Comparison of ENCODE assay signal across 9 cellular contexts in the genomic region with DNA sequence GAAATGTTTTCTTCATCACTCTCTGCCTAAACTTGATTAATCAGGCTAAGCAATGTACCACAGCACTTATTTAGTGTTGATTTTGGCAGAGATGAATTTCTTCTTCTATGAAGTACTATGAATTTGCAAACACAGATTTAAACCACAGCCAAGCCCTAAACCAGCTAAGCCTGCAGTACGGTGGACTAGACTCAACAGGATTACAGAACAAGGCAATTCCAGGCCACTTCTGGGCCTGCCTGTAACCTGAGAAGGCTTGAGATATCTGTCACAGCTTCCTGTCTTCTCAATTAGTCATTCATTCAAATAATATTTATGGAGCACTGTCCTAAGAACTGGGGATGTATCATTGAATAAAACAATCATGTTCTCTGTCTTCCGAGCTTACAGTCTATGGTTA. TPM values are rescaled to one million over a fixed set of nuclear protein-coding genes. Genes with fewer than 3 reads are reported as not detected.
DNase-seq lines count a peak whose midpoint lies in the region; ATAC-seq and TF ChIP-seq lines count a peak whose summit lies in the region.
"Had no signal": no experiment of that assay in that cellular context is flagged by ENCODE, and none has a peak within 500 bp of the region (broad histone marks: within the 10 kb centered on the region; RNA-seq: fewer than 3 reads in every experiment).

No MANE protein-coding gene starts in this region.

- H4K8ac ChIP-seq in trophoblast cell (ENCODE audit: low read depth, low read length) = no peak overlapping the region

- H3K36me3 Mint-ChIP-seq in activated CD8-positive, alpha-beta T cell treated with anti-CD3 and anti-CD28 coated beads for 36 hours (ENCODE audit: low read depth) = no peaks in the 10 kb centered on the region
- no peaks in the 10 kb centered on the region for H3K36me3 Mint-ChIP-seq in activated CD4-positive, alpha-beta T cell treated with anti-CD3 and anti-CD28 coated beads, Interleukin-2, amount 10 ng/mL, durations not matched to agents 7 days and 5 days (ENCODE audit: low read depth)

- H3K9me3 ChIP-seq in trophoblast cell (ENCODE audit: insufficient read depth, low read depth, low read length) = no peaks in the 10 kb centered on the region

- no peaks in the 10 kb centered on the region for H3K27me3 ChIP-seq in trophoblast cell (ENCODE audit: insufficient read depth, low read length)

- no peak overlapping the region for H4K12ac ChIP-seq in trophoblast cell (ENCODE audit: low read depth, low read length)

- H3K4ac ChIP-seq in trophoblast cell (ENCODE audit: low read depth, low read length) = no peak overlapping the region

- WGBS in trophoblast cell (ENCODE audit: extremely low coverage, insufficient coverage, insufficient read length) = no CpG with 5 or more reads among the region's 2 CpGs

- H2BK5ac ChIP-seq in trophoblast cell (ENCODE audit: low read depth, low read length, poor library complexity) = no peak overlapping the region

- CTCF ChIA-PET in activated CD8-positive, alpha-beta T cell treated with anti-CD3 and anti-CD28 coated beads for 36 hours (lab: Charles Lee) = interaction anchor here (0.9 to 1.1 kb wide), 3 partner anchors 23 to 58 kb away, joined by 3 read pairs; no protein-coding TSS in a partner anchor
- CTCF ChIA-PET in activated CD4-positive, alpha-beta T cell treated with anti-CD3 and anti-CD28 coated beads, Interleukin-2, amount 10 ng/mL, durations not matched to agents 7 days and 5 days (lab: Charles Lee) = no interaction called here

- no peak overlapping the region for H2BK120ac ChIP-seq in trophoblast cell (ENCODE audit: insufficient read depth, low read length, poor library complexity)

- no peak for ATAC-seq in activated CD8-positive, alpha-beta T cell treated with anti-CD3 and anti-CD28 coated beads for 36 hours
- ATAC-seq in GM19023 (IDR thresholded peaks at IDR 0.05; ENCODE audit: unreplicated experiment) (no peak), HG02884 (IDR thresholded peaks at IDR 0.05; ENCODE audit: unreplicated experiment) (no peak)
- ATAC-seq: activated T-cell treated with anti-CD3 and anti-CD28 coated beads, Interleukin-2, amount 50 U/mL, for 4 hours had no signal

- no peak overlapping the region for H3K9ac ChIP-seq in trophoblast cell (ENCODE audit: low read length)

- no peak overlapping the region for H3K14ac ChIP-seq in trophoblast cell (ENCODE audit: low read length)

- peak; percentile 72 for DNase-seq in GM04504 (ENCODE audit: low read depth)
- peak; percentile 36 for DNase-seq in NCI-H524 treated with DMSO at 0.1 percent for 48 hours (lab: John Stamatoyannopoulos, UW)
- peak; percentile 97 for DNase-seq in choroid plexus epithelial cell (ENCODE audit: low read depth)
- peak in 1 of 2 donors; percentile 4 for DNase-seq in trophoblast cell
- no peak for DNase-seq in activated CD8-positive, alpha-beta T cell treated with anti-CD3 and anti-CD28 coated beads for 36 hours
- no peak for DNase-seq in activated CD4-positive, alpha-beta T cell treated with anti-CD3 and anti-CD28 coated beads, Interleukin-2, amount 10 ng/mL, durations not matched to agents 7 days and 5 days
- DNase-seq: activated T-cell treated with anti-CD3 and anti-CD28 coated beads, Interleukin-2, amount 50 U/mL, for 4 hours had no signal

- no peak overlapping the region for H4K91ac ChIP-seq in trophoblast cell (ENCODE audit: low read depth, low read length)

- H3K27ac Mint-ChIP-seq in activated CD8-positive, alpha-beta T cell treated with anti-CD3 and anti-CD28 coated beads for 36 hours = no peak overlapping the region
- H3K27ac Mint-ChIP-seq in activated CD4-positive, alpha-beta T cell treated with anti-CD3 and anti-CD28 coated beads, Interleukin-2, amount 10 ng/mL, durations not matched to agents 7 days and 5 days = no peak overlapping the region

- no peaks in the 10 kb centered on the region for H3K36me3 ChIP-seq in trophoblast cell (ENCODE audit: control insufficient read depth in 1 of 2, insufficient read depth in 2 of 2, low read length in 2 of 2)

- no peak for TF ChIP-seq CTCF in choroid plexus epithelial cell (conservative IDR thresholded peaks at IDR 0.05; ENCODE audit: low read depth, low read length)
- TF ChIP-seq CTCF in activated CD8-positive, alpha-beta T cell treated with anti-CD3 and anti-CD28 coated beads for 36 hours (IDR thresholded peaks at IDR 0.05) = no peak

- H2AFZ ChIP-seq in trophoblast cell (ENCODE audit: insufficient read depth, low read length, poor library complexity) = no peak overlapping the region

- no peaks in the 10 kb centered on the region for H3K79me2 ChIP-seq in trophoblast cell (ENCODE audit: control insufficient read depth, insufficient read depth, low read length, poor library complexity)

- peaks cover 3% of the 10 kb centered on the region for H3K27me3 Mint-ChIP-seq in activated CD8-positive, alpha-beta T cell treated with anti-CD3 and anti-CD28 coated beads for 36 hours
- peaks cover 11% of the 10 kb centered on the region for H3K27me3 Mint-ChIP-seq in activated CD4-positive, alpha-beta T cell treated with anti-CD3 and anti-CD28 coated beads, Interleukin-2, amount 10 ng/mL, durations not matched to agents 7 days and 5 days

- H2AK5ac ChIP-seq in trophoblast cell (ENCODE audit: low read length) = no peak overlapping the region

- H3K4me1 Mint-ChIP-seq in activated CD8-positive, alpha-beta T cell treated with anti-CD3 and anti-CD28 coated beads for 36 hours (ENCODE audit: low read depth) = peaks cover 5% of the 10 kb centered on the region
- H3K4me1 Mint-ChIP-seq in activated CD4-positive, alpha-beta T cell treated with anti-CD3 and anti-CD28 coated beads, Interleukin-2, amount 10 ng/mL, durations not matched to agents 7 days and 5 days = peaks cover 10% of the 10 kb centered on the region

- H3K9me3 Mint-ChIP-seq in activated CD8-positive, alpha-beta T cell treated with anti-CD3 and anti-CD28 coated beads for 36 hours = no peaks in the 10 kb centered on the region
- H3K9me3 Mint-ChIP-seq in activated CD4-positive, alpha-beta T cell treated with anti-CD3 and anti-CD28 coated beads, Interleukin-2, amount 10 ng/mL, durations not matched to agents 7 days and 5 days = no peaks in the 10 kb centered on the region
- H3K9me3 Mint-ChIP-seq: activated T-cell treated with anti-CD3 and anti-CD28 coated beads, Interleukin-2, amount 50 U/mL, for 4 hours had no signal

- H3K79me1 ChIP-seq in trophoblast cell (ENCODE audit: low read length) = peaks cover 2% of the 10 kb centered on the region

- no peak overlapping the region for H3K4me2 ChIP-seq in trophoblast cell (ENCODE audit: low read length)

- no peak overlapping the region for H3K4me3 Mint-ChIP-seq in activated CD8-positive, alpha-beta T cell treated with anti-CD3 and anti-CD28 coated beads for 36 hours
- H3K4me3 Mint-ChIP-seq in activated CD4-positive, alpha-beta T cell treated with anti-CD3 and anti-CD28 coated beads, Interleukin-2, amount 10 ng/mL, durations not matched to agents 7 days and 5 days = no peak overlapping the region
- H3K4me3 Mint-ChIP-seq: activated T-cell treated with anti-CD3 and anti-CD28 coated beads, Interleukin-2, amount 50 U/mL, for 4 hours had no signal

- H3K4me1 ChIP-seq in trophoblast cell (ENCODE audit: control insufficient read depth in 1 of 2, insufficient read depth in 2 of 2, low read length in 2 of 2) = peaks cover 8 to 9% of the 10 kb centered on the region in 2 experiments

- H3K4me3 ChIP-seq in choroid plexus epithelial cell (ENCODE audit: low read depth, low read length) (no peak overlapping the region), trophoblast cell (ENCODE audit: low read depth, low read length) (no peak overlapping the region)

- H3K23ac ChIP-seq in trophoblast cell (ENCODE audit: low read length) = no peak overlapping the region

- POLR2A ChIA-PET in activated CD8-positive, alpha-beta T cell treated with anti-CD3 and anti-CD28 coated beads for 36 hours (lab: Charles Lee) = no interaction called here
- POLR2A ChIA-PET in activated CD4-positive, alpha-beta T cell treated with anti-CD3 and anti-CD28 coated beads, Interleukin-2, amount 10 ng/mL, durations not matched to agents 7 days and 5 days (lab: Charles Lee) = no interaction called here

- peak overlapping the region; percentile 61 for H3K27ac ChIP-seq in trophoblast cell (ENCODE audit: low read depth, low read length)

- no peak overlapping the region for H3K18ac ChIP-seq in trophoblast cell (ENCODE audit: low read length)

- H2BK12ac ChIP-seq in trophoblast cell (ENCODE audit: low read length) = no peak overlapping the region

- intact Hi-C loops in activated CD8-positive, alpha-beta T cell treated with anti-CD3 and anti-CD28 coated beads for 36 hours (cut with micrococcal nuclease) = no loop called here

RNA-seq across cellular contexts. Expression of a gene that starts 32.4 kb away (rescaled TPM):
- 174 and 186 TPM in 2 replicates for polyA plus RNA-seq in trophoblast cell (2013)
- total RNA-seq in activated CD8-positive, alpha-beta T cell treated with anti-CD3 and anti-CD28 coated beads for 36 hours = 100 to 1,000 TPM; 124 to 131 TPM
- 100 to 1,000 TPM; 178 to 218 TPM for total RNA-seq in activated CD4-positive, alpha-beta T cell treated with anti-CD3 and anti-CD28 coated beads, Interleukin-2, amount 10 ng/mL, durations not matched to agents 7 days and 5 days

Comparison
In these comparisons a context has a peak if more than half of its experiments do, and no peak if none do; other contexts are left out.
1. DNase-seq: peak in GM04504 (single experiment), NCI-H524 treated with DMSO at 0.1 percent for 48 hours (single experiment) and choroid plexus epithelial cell (single experiment); none in activated CD8-positive, alpha-beta T cell treated with anti-CD3 and anti-CD28 coated beads for 36 hours (single experiment) and activated CD4-positive, alpha-beta T cell treated with anti-CD3 and anti-CD28 coated beads, Interleukin-2, amount 10 ng/mL, durations not matched to agents 7 days and 5 days (single experiment).